ENCODE assay signal across 1 cellular context in the genomic region with DNA sequence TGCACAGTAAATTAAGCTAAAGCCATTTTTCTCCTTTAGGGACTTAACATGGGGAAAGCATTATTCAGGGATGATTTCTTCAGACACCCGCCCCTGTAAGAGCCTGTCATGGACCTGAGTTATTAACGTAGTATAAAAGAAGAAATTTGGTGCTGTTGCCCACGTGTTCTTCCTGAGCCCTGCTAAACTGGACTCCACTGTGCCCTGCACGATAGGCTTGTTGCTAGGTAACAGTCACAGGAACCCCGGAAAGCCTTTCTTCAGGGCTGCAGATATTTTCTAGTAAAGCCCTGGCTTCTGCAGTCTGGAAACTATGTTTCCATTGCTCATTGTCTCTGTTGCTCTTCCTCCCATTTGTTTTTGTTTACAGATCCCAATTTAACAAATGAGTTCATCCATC.
TF ChIP-seq lines count a peak whose summit lies in the region.

No MANE protein-coding gene starts in this region.

TF ChIP-seq in SK-N-SH, 30 proteins besides CTCF, POLR2A, EP300 and RAD21 (continued from another document):
- TF ChIP-seq, protein P1, sequence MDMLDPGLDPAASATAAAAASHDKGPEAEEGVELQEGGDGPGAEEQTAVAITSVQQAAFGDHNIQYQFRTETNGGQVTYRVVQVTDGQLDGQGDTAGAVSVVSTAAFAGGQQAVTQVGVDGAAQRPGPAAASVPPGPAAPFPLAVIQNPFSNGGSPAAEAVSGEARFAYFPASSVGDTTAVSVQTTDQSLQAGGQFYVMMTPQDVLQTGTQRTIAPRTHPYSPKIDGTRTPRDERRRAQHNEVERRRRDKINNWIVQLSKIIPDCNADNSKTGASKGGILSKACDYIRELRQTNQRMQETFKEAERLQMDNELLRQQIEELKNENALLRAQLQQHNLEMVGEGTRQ (IDR thresholded peaks at IDR 0.05; ENCODE audit: borderline replicate concordance, low read depth, low read length), result no peak
- TF ChIP-seq, protein P2, sequence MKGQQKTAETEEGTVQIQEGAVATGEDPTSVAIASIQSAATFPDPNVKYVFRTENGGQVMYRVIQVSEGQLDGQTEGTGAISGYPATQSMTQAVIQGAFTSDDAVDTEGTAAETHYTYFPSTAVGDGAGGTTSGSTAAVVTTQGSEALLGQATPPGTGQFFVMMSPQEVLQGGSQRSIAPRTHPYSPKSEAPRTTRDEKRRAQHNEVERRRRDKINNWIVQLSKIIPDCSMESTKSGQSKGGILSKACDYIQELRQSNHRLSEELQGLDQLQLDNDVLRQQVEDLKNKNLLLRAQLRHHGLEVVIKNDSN (IDR thresholded peaks at IDR 0.05; ENCODE audit: borderline replicate concordance, low read depth), result no peak
- TF ChIP-seq, protein P3, sequence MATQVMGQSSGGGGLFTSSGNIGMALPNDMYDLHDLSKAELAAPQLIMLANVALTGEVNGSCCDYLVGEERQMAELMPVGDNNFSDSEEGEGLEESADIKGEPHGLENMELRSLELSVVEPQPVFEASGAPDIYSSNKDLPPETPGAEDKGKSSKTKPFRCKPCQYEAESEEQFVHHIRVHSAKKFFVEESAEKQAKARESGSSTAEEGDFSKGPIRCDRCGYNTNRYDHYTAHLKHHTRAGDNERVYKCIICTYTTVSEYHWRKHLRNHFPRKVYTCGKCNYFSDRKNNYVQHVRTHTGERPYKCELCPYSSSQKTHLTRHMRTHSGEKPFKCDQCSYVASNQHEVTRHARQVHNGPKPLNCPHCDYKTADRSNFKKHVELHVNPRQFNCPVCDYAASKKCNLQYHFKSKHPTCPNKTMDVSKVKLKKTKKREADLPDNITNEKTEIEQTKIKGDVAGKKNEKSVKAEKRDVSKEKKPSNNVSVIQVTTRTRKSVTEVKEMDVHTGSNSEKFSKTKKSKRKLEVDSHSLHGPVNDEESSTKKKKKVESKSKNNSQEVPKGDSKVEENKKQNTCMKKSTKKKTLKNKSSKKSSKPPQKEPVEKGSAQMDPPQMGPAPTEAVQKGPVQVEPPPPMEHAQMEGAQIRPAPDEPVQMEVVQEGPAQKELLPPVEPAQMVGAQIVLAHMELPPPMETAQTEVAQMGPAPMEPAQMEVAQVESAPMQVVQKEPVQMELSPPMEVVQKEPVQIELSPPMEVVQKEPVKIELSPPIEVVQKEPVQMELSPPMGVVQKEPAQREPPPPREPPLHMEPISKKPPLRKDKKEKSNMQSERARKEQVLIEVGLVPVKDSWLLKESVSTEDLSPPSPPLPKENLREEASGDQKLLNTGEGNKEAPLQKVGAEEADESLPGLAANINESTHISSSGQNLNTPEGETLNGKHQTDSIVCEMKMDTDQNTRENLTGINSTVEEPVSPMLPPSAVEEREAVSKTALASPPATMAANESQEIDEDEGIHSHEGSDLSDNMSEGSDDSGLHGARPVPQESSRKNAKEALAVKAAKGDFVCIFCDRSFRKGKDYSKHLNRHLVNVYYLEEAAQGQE (IDR thresholded peaks at IDR 0.05; ENCODE audit: low read depth, low read length), result no peak
TF ChIP-seq in SK-N-SH: peak in this region for 1.
